Comparison of ENCODE assay signal across 28 cellular contexts in the genomic region with DNA sequence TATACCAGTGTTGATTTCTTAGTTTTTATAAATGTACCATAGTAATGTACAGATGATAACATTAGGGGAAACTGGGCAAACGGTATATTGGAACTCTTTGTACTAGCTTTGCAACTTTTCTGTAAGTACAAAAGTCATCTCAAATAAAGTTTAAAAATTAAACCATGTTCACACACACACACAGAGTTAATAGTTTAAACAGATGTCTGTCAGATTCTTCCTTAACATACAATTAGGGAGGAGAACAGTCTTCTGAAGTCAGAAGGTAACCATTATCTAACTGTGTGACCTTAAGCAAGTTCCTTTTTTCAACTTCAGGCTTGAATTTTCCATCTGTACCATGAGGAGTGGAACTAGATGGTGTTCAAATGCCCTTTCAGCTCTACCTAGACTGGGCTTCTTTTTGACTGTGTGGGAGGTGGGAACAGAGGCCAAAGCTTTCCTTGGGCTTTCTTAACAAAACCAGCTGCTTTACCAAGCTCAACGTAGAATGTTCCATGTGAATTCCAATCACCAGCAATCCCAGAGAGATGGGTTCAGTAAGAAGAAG.
"Had no signal": no experiment of that assay in that cellular context is flagged by ENCODE, and none has a peak within 500 bp of the region (broad histone marks: within the 10 kb centered on the region; RNA-seq: fewer than 3 reads in every experiment).

No MANE protein-coding gene starts in this region.

- H3K4me1 ChIP-seq: neural progenitor cell, parathyroid adenoma, psoas muscle, right lobe of liver, sigmoid colon, stomach, thyroid gland, tibial nerve, upper lobe of left lung had no signal

- H3K27me3 ChIP-seq: neural progenitor cell, ovary, sigmoid colon, stomach, thyroid gland, tibial nerve, upper lobe of left lung had no signal

- H3K9me3 ChIP-seq: ovary, psoas muscle, right lobe of liver, sigmoid colon, stomach, thoracic aorta, thyroid gland, tibial nerve, upper lobe of left lung had no signal

- DNase-seq: naive thymus-derived CD4-positive, alpha-beta T cell; natural killer cell; occipital lobe; ovary; posterior cingulate gyrus; psoas muscle; right cardiac atrium; right lobe of liver; sigmoid colon; small intestine; stimulated activated CD4-positive, alpha-beta T cell treated with anti-CD3 and anti-CD28 coated beads, Interleukin-15, amount 100 ng/mL, for 24 hours; stimulated activated CD4-positive, alpha-beta T cell treated with anti-CD3 and anti-CD28 coated beads, Interleukin-2, amount 100 ng/mL, for 24 hours; stimulated activated CD4-positive, alpha-beta T cell treated with anti-CD3 and anti-CD28 coated beads, Interleukin-2, amount 100 ng/mL, for 48 hours; stimulated activated CD4-positive, alpha-beta T cell treated with anti-CD3 and anti-CD28 coated beads, Interleukin-4, amount 100 ng/mL, for 24 hours; stimulated activated naive CD4-positive, alpha-beta T cell treated with Interleukin-2 at 50 U/mL for 16 hours; stomach; thyroid gland; trophoblast cell; upper lobe of left lung had no signal

- H3K9ac ChIP-seq: neural progenitor cell, parathyroid adenoma had no signal

- H3K27me3 Mint-ChIP-seq: naive thymus-derived CD4-positive, alpha-beta T cell; progenitor cell of endocrine pancreas; stimulated activated naive CD8-positive, alpha-beta T cell treated with anti-CD3 and anti-CD28 coated beads, Interleukin-15, Interleukin-2, amounts not matched to agents 100 ng/mL and 50 ng/mL, for 24 hours had no signal

- H3K27ac ChIP-seq: neural progenitor cell, ovary, parathyroid adenoma, psoas muscle, right lobe of liver, sigmoid colon, stomach, thoracic aorta, thyroid gland, tibial nerve, upper lobe of left lung had no signal

- H3K36me3 Mint-ChIP-seq: natural killer cell; stimulated activated effector memory CD8-positive, alpha-beta T cell treated with anti-CD3 and anti-CD28 coated beads, Interleukin-12 subunit alpha, Interleukin-12 subunit beta, amount 100 ng/mL, for 72 hours had no signal

- H3K9me3 Mint-ChIP-seq: natural killer cell; stimulated activated effector memory CD8-positive, alpha-beta T cell treated with anti-CD3 and anti-CD28 coated beads, Interleukin-12 subunit alpha, Interleukin-12 subunit beta, amount 100 ng/mL, for 72 hours; stimulated activated naive CD8-positive, alpha-beta T cell treated with anti-CD3 and anti-CD28 coated beads, Interleukin-15, Interleukin-2, amounts not matched to agents 100 ng/mL and 50 ng/mL, for 24 hours had no signal

- FAIRE-seq: small intestine, urothelium cell line had no signal

- H3K4me3 Mint-ChIP-seq: naive thymus-derived CD4-positive, alpha-beta T cell; natural killer cell; nephron; neural progenitor cell; stimulated activated effector memory CD8-positive, alpha-beta T cell treated with anti-CD3 and anti-CD28 coated beads, Interleukin-12 subunit alpha, Interleukin-12 subunit beta, amount 100 ng/mL, for 72 hours; stimulated activated naive CD8-positive, alpha-beta T cell treated with anti-CD3 and anti-CD28 coated beads, Interleukin-15, Interleukin-2, amounts not matched to agents 100 ng/mL and 50 ng/mL, for 24 hours had no signal

- H3K36me3 ChIP-seq: neural progenitor cell, ovary, right lobe of liver, sigmoid colon, stomach, thoracic aorta, thyroid gland, tibial nerve, upper lobe of left lung had no signal

- H3K4me3 ChIP-seq: neural progenitor cell, ovary, psoas muscle, right lobe of liver, sigmoid colon, stomach, thoracic aorta, thyroid gland, tibial nerve, upper lobe of left lung had no signal

- H3K27ac Mint-ChIP-seq: naive thymus-derived CD4-positive, alpha-beta T cell; natural killer cell; nephron; neural progenitor cell; progenitor cell of endocrine pancreas; stimulated activated effector memory CD8-positive, alpha-beta T cell treated with anti-CD3 and anti-CD28 coated beads, Interleukin-12 subunit alpha, Interleukin-12 subunit beta, amount 100 ng/mL, for 72 hours; stimulated activated naive CD8-positive, alpha-beta T cell treated with anti-CD3 and anti-CD28 coated beads, Interleukin-15, Interleukin-2, amounts not matched to agents 100 ng/mL and 50 ng/mL, for 24 hours had no signal

- ATAC-seq: naive thymus-derived CD4-positive, alpha-beta T cell; natural killer cell; psoas muscle; right cardiac atrium; right lobe of liver; stimulated activated effector memory CD8-positive, alpha-beta T cell treated with anti-CD3 and anti-CD28 coated beads, Interleukin-12 subunit alpha, Interleukin-12 subunit beta, amount 100 ng/mL, for 72 hours had no signal

- H3K79me2 ChIP-seq: parathyroid adenoma had no signal

- H3K4me1 Mint-ChIP-seq: naive thymus-derived CD4-positive, alpha-beta T cell; natural killer cell; nephron; neural progenitor cell; stimulated activated effector memory CD8-positive, alpha-beta T cell treated with anti-CD3 and anti-CD28 coated beads, Interleukin-12 subunit alpha, Interleukin-12 subunit beta, amount 100 ng/mL, for 72 hours had no signal

- H3K4me2 ChIP-seq: neural progenitor cell had no signal

- H2AFZ ChIP-seq: neural progenitor cell, parathyroid adenoma had no signal
